20 cellular contexts compared by ENCODE assay signal in the genomic region with DNA sequence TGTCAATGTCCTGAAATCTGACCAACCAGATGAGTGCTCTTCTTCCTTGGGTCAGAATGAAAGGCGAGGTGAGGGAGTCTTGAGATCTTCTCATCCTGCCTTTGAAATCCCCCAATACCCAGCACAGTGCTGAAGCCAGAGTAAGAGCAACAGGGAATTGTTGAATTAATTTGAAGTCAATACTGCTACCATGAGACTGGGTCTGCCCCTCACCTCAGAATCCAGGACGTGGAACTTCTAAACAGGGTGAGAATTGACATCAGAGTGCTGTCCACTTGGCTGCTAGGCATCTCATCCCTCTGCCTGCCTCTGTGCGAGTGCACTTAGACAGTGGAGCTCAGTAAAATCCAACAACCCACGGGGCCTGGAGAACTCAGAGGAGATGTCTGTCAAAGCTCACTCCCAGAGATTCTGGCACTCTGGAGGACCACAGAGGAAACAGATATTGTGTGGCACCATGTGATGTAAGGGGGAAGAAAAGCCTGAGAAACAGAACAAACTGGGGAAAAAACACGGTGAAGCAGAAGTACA.
"Had no signal": no experiment of that assay in that cellular context is flagged by ENCODE, and none has a peak within 500 bp of the region (broad histone marks: within the 10 kb centered on the region; RNA-seq: fewer than 3 reads in every experiment).

No MANE protein-coding gene starts in this region.

- H3K27ac Mint-ChIP-seq: naive thymus-derived CD4-positive, alpha-beta T cell; nephron progenitor cell; neural progenitor cell; stimulated activated memory B cell treated with anti-CD40 and anti-IgM and Interleukin-4, amounts not matched to agents 10 μg/mL and 1 μg/mL and 100 μg/mL, for 72 hours; stimulated activated naive CD8-positive, alpha-beta T cell treated with anti-CD3 and anti-CD28 coated beads, Interleukin-15, amount 100 ng/mL, for 72 hours had no signal

- DNase-seq: islet precursor cell; left ventricle myocardium inferior; mesendoderm; midbrain; mucosa of descending colon; naive thymus-derived CD4-positive, alpha-beta T cell; nephron progenitor cell; occipital lobe; psoas muscle; right lobe of liver; stimulated activated CD4-positive, alpha-beta T cell treated with anti-CD3 and anti-CD28 coated beads, Interleukin-1b, Interleukin-23, amount 100 ng/mL, for 48 hours; stimulated activated CD4-positive, alpha-beta T cell treated with anti-CD3 and anti-CD28 coated beads, Interleukin-2, amount 100 ng/mL, for 48 hours; stimulated activated CD4-positive, alpha-beta T cell treated with anti-CD3 and anti-CD28 coated beads, Interleukin-4, amount 100 ng/mL, for 4 hours; stimulated activated CD8-positive, alpha-beta memory T cell treated with anti-CD3 and anti-CD28 coated beads, Interleukin-4, amount 100 ng/mL, for 48 hours; stimulated activated naive CD4-positive, alpha-beta T cell treated with Interleukin-2 at 50 U/mL for 16 hours; stimulated activated naive CD8-positive, alpha-beta T cell treated with anti-CD3 and anti-CD28 coated beads, Interleukin-15, amount 100 ng/mL, for 72 hours; substantia nigra; upper lobe of left lung had no signal

- H3K36me3 Mint-ChIP-seq: neural progenitor cell; stimulated activated memory B cell treated with anti-CD40 and anti-IgM and Interleukin-4, amounts not matched to agents 10 μg/mL and 1 μg/mL and 100 μg/mL, for 72 hours had no signal

- H3K4me3 Mint-ChIP-seq: naive thymus-derived CD4-positive, alpha-beta T cell; nephron progenitor cell; neural progenitor cell; stimulated activated memory B cell treated with anti-CD40 and anti-IgM and Interleukin-4, amounts not matched to agents 10 μg/mL and 1 μg/mL and 100 μg/mL, for 72 hours; stimulated activated naive CD8-positive, alpha-beta T cell treated with anti-CD3 and anti-CD28 coated beads, Interleukin-15, amount 100 ng/mL, for 72 hours had no signal

- H3K9me3 Mint-ChIP-seq: nephron progenitor cell; stimulated activated memory B cell treated with anti-CD40 and anti-IgM and Interleukin-4, amounts not matched to agents 10 μg/mL and 1 μg/mL and 100 μg/mL, for 72 hours; stimulated activated naive CD8-positive, alpha-beta T cell treated with anti-CD3 and anti-CD28 coated beads, Interleukin-15, amount 100 ng/mL, for 72 hours had no signal

- ATAC-seq: mucosa of descending colon; naive thymus-derived CD4-positive, alpha-beta T cell; psoas muscle; right lobe of liver; stimulated activated memory B cell treated with anti-CD40 and anti-IgM and Interleukin-4, amounts not matched to agents 10 μg/mL and 1 μg/mL and 100 μg/mL, for 72 hours; stimulated activated naive CD8-positive, alpha-beta T cell treated with anti-CD3 and anti-CD28 coated beads, Interleukin-15, amount 100 ng/mL, for 72 hours had no signal
